1 cellular context compared by ENCODE assay signal in the genomic region with DNA sequence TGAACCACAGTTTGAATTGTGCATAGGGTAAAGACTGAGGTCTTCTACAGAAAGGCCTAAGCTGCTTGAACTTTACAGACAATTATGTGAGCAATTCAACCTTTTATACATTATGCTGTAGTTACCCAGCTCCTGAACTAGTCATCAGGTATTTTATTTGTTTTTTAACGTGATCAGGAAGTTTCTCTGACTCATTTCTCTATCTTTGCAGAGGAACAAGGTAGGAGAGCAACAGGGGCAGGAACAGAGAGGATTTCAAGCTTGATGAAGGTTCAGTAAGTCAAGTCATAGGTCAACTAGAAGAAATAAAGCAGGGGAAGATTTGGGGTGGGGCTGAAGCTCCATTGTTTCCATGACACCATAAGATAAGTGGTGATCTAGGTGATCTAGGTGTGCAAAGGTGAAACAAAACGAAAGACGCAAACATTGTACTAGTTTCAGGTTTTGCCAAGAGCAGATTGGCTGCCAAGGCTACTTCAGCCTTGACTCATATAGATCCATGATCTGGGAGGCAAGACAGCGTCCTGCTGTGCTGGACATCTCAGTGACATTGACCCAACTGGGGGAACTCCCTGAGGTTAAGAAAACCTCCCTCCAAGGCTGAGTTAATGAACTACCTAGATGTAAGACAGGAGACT.
TF ChIP-seq lines count a peak whose summit lies in the region.

No MANE protein-coding gene starts in this region.

TF ChIP-seq in A549, 52 proteins besides CTCF, POLR2A, EP300 and RAD21 (continued from another document):
- TF ChIP-seq KDM1A (IDR thresholded peaks at IDR 0.05; ENCODE audit: low read depth) (no peak), KDM5A (IDR thresholded peaks at IDR 0.05) (no peak), JUN (IDR thresholded peaks at IDR 0.05) (no peak), PHF8 (IDR thresholded peaks at IDR 0.05; ENCODE audit: borderline replicate concordance, low read depth) (no peak), TFCP2L1 (CRISPR knock-in tag; IDR thresholded peaks at IDR 0.05) (no peak), HOXB5 (CRISPR knock-in tag; IDR thresholded peaks at IDR 0.05) (no peak), HOXB13 (CRISPR knock-in tag; IDR thresholded peaks at IDR 0.05; ENCODE audit: low read depth) (no peak), TP53 (CRISPR knock-in tag; IDR thresholded peaks at IDR 0.05) (no peak)
- TF ChIP-seq, protein P1, sequence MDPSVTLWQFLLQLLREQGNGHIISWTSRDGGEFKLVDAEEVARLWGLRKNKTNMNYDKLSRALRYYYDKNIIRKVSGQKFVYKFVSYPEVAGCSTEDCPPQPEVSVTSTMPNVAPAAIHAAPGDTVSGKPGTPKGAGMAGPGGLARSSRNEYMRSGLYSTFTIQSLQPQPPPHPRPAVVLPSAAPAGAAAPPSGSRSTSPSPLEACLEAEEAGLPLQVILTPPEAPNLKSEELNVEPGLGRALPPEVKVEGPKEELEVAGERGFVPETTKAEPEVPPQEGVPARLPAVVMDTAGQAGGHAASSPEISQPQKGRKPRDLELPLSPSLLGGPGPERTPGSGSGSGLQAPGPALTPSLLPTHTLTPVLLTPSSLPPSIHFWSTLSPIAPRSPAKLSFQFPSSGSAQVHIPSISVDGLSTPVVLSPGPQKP (IDR thresholded peaks at IDR 0.05; ENCODE audit: low read depth, low read length) = no peak
TF ChIP-seq in A549: peak in this region for 0.
